ENCODE assay signal across 8 cellular contexts in genomic region chr15:73051402-73051810, GRCh38. TPM values are rescaled to one million over a fixed set of nuclear protein-coding genes. Genes with fewer than 3 reads are reported as not detected.
A peak's percentile ranks its signal among the peaks of the same experiment; 100 is the strongest.
DNase-seq lines count a peak whose midpoint lies in the region; ATAC-seq and TF ChIP-seq lines count a peak whose summit lies in the region.

No MANE protein-coding gene starts in this region.

- H3K4me3 Mint-ChIP-seq in effector memory CD8-positive, alpha-beta T cell, result peak overlapping the region; percentile 76 to 86

- H3K36me3 Mint-ChIP-seq in effector memory CD8-positive, alpha-beta T cell (ENCODE audit: insufficient read depth), result peaks cover 4% of the 10 kb centered on the region

- H3K36me3 ChIP-seq in OCI-LY7 (ENCODE audit: insufficient read depth, low read length) (no peaks in the 10 kb centered on the region), mucosa of rectum (ENCODE audit: control insufficient read depth in 2 of 2, insufficient read depth in 2 of 2, low read length in 2 of 2) (no peaks in the 10 kb centered on the region), vagina (no peaks in the 10 kb centered on the region)

- peaks cover 5 to 11% of the 10 kb centered on the region in 2 donors for H3K4me1 Mint-ChIP-seq in effector memory CD8-positive, alpha-beta T cell (ENCODE audit: low read depth in 2 of 2)

- H3K79me2 ChIP-seq in OCI-LY7 (ENCODE audit: insufficient read depth, low read depth, low read length), result no peaks in the 10 kb centered on the region

- H3K27ac Mint-ChIP-seq in effector memory CD8-positive, alpha-beta T cell, result peak overlapping the region; percentile 70 to 77

- TF ChIP-seq POLR2A in vagina (IDR thresholded peaks at IDR 0.05), result no peak

- H3K9me3 ChIP-seq in OCI-LY7 (ENCODE audit: low read length) (no peaks in the 10 kb centered on the region), mucosa of rectum (ENCODE audit: control insufficient read depth in 2 of 2, low read length in 2 of 2) (no peaks in the 10 kb centered on the region), vagina (no peaks in the 10 kb centered on the region)

- H3K27ac ChIP-seq in OCI-LY7 (ENCODE audit: low read depth, low read length, poor library complexity, severe bottlenecking), result no peak overlapping the region
- H3K27ac ChIP-seq in mucosa of rectum (ENCODE audit: low read depth in 2 of 2, low read length in 2 of 2), result peak overlapping the region; percentile 92 to 96
- peak overlapping the region; percentile 95 for H3K27ac ChIP-seq in vagina

- TF ChIP-seq CTCF in OCI-LY7 (conservative IDR thresholded peaks at IDR 0.05; ENCODE audit: low read length), result no peak
- no peak for TF ChIP-seq CTCF in vagina (IDR thresholded peaks at IDR 0.05)

- H4K20me1 ChIP-seq in OCI-LY7 (ENCODE audit: insufficient read depth, low read length), result no peaks in the 10 kb centered on the region

- POLR2A ChIA-PET in OCI-LY7 (lab: Charles Lee), result no interaction called here

- DNase-seq in NCI-H510A treated with DMSO at 0.1 percent for 48 hours (lab: John Stamatoyannopoulos, UW) (peak; percentile 6), NCI-H510A (lab: John Stamatoyannopoulos, UW) (no peak), OCI-LY7 (ENCODE audit: low spot score) (no peak), vagina (ENCODE audit: extremely low spot score in 2 of 2) (no peak), glomerular visceral epithelial cell (ENCODE audit: extremely low spot score) (no peak), NCI-H1436 (lab: John Stamatoyannopoulos, UW) (no peak)
- peak in 1 of 3 experiments; percentile 4 for DNase-seq in effector memory CD8-positive, alpha-beta T cell

- no TSS peak for BruUV-seq in OCI-LY7 (replicated peaks; lab: Mats Ljungman, UMichigan)

- peak overlapping the region; percentile 76 to 92 for H3K9ac ChIP-seq in mucosa of rectum (ENCODE audit: low read depth in 1 of 2, low read length in 2 of 2)

- peak overlapping the region; percentile 65; the same call in 1 of the 2 replicates for H2AFZ ChIP-seq in OCI-LY7 (ENCODE audit: low read length)

- CTCF ChIA-PET in OCI-LY7 (lab: Charles Lee; ENCODE audit: unreplicated experiment), result no interaction called here

- H3K9me3 Mint-ChIP-seq in effector memory CD8-positive, alpha-beta T cell, result no peaks in the 10 kb centered on the region

- no peaks in the 10 kb centered on the region for H3K27me3 ChIP-seq in mucosa of rectum (ENCODE audit: control insufficient read depth in 2 of 2, insufficient read depth in 2 of 2, low read length in 2 of 2)
- no peaks in the 10 kb centered on the region for H3K27me3 ChIP-seq in vagina

- H3K4me2 ChIP-seq in OCI-LY7 (ENCODE audit: low read length), result peak overlapping the region; percentile 74

- intact Hi-C loops in OCI-LY7 (cut with micrococcal nuclease; ENCODE audit: unreplicated experiment) (loop anchor here (5.0 kb wide), 1 partner anchor 269 kb away; the partner anchor contains the start of gene ADPGK), vagina (cut with DNase I) (loop anchor here (10.0 kb wide), 1 partner anchor 77 kb away; no protein-coding TSS in a partner anchor)

- H3K9me2 ChIP-seq in OCI-LY7 (ENCODE audit: insufficient read depth, low read length), result no peaks in the 10 kb centered on the region

- H3K4me1 ChIP-seq in OCI-LY7 (ENCODE audit: insufficient read depth, low read length, poor library complexity, severe bottlenecking), result peaks cover 14% of the 10 kb centered on the region
- peaks cover 0 to 24% of the 10 kb centered on the region in 2 donors for H3K4me1 ChIP-seq in mucosa of rectum (ENCODE audit: control insufficient read depth in 2 of 2, insufficient read depth in 2 of 2, low read length in 2 of 2)
- peaks cover 28% of the 10 kb centered on the region for H3K4me1 ChIP-seq in vagina

- peak; percentile 5 for ATAC-seq in effector memory CD8-positive, alpha-beta T cell (replicated peaks)

- H3K4me3 ChIP-seq in OCI-LY7 (ENCODE audit: low read depth, low read length, poor library complexity, severe bottlenecking), result peak overlapping the region; percentile 76
- peak overlapping the region; percentile 81 to 82 for H3K4me3 ChIP-seq in mucosa of rectum (ENCODE audit: low read length in 2 of 2)
- peak overlapping the region; percentile 71 to 87 for H3K4me3 ChIP-seq in vagina

- H3K27me3 Mint-ChIP-seq in effector memory CD8-positive, alpha-beta T cell, result peaks cover 0 to 6% of the 10 kb centered on the region in 2 donors

RNA-seq across cellular contexts. Expression of gene NEO1, which starts 0.9 kb away (rescaled TPM):
- total RNA-seq in OCI-LY7 (2014; rRNA removed; shearing (Covaris generic)), result 2.1 and 3.0 TPM in 2 replicates
- total RNA-seq in OCI-LY7 (2022), result 3.0 and 3.7 TPM in 2 replicates
- total RNA-seq in vagina, result 21.9 TPM
